Comparison of ENCODE assay signal across 8 cellular contexts in genomic region chr19:52190679-52191293, GRCh38.
DNase-seq lines count a peak whose midpoint lies in the region; ATAC-seq lines count a peak whose summit lies in the region.

No MANE protein-coding gene starts in this region.

- ATAC-seq in GM18517 (IDR thresholded peaks at IDR 0.05; ENCODE audit: unreplicated experiment) (no peak), HG03108 (IDR thresholded peaks at IDR 0.05; ENCODE audit: unreplicated experiment) (no peak)

- H3K4me3 ChIP-seq in endocrine pancreas (ENCODE audit: control insufficient read depth, insufficient read depth, low read length) = peak overlapping the region; percentile 55
- H3K4me3 ChIP-seq in muscle layer of colon (ENCODE audit: low read depth in 1 of 2, low read length in 2 of 2) = peak overlapping the region; percentile 87 to 97

- H3K27me3 ChIP-seq in endocrine pancreas (ENCODE audit: control insufficient read depth, insufficient read depth, low read length) (no peaks in the 10 kb centered on the region), muscle layer of colon (ENCODE audit: control insufficient read depth in 1 of 2, insufficient read depth in 2 of 2, low read length in 2 of 2) (no peaks in the 10 kb centered on the region)

- H3K36me3 ChIP-seq in endocrine pancreas (ENCODE audit: control insufficient read depth, insufficient read depth, low read length) (no peaks in the 10 kb centered on the region), muscle layer of colon (ENCODE audit: insufficient read depth, low read length) (peaks cover 11% of the 10 kb centered on the region)

- H3K27ac ChIP-seq in muscle layer of colon (ENCODE audit: low read depth, low read length) = peak overlapping the region; percentile 100

- H3K9me3 ChIP-seq in endocrine pancreas (ENCODE audit: control insufficient read depth, low read length) = no peaks in the 10 kb centered on the region
- no peaks in the 10 kb centered on the region for H3K9me3 ChIP-seq in muscle layer of colon (ENCODE audit: low read length)

- peak overlapping the region; percentile 95 for H3K9ac ChIP-seq in endocrine pancreas (ENCODE audit: control insufficient read depth, insufficient read depth, low read length)
- H3K9ac ChIP-seq in muscle layer of colon (ENCODE audit: low read length) = peak overlapping the region; percentile 92

- DNase-seq in activated T-cell treated with anti-CD3 and anti-CD28 coated beads for 48 hours (ENCODE audit: low read depth) = peak; percentile 6
- no peak for DNase-seq in activated T-cell treated with anti-CD3 and anti-CD28 coated beads, Interleukin-2, amount 50 U/mL, for 48 hours
- DNase-seq in RPMI8226 = peak; percentile 36
- no peak for DNase-seq in NCI-H2107 (lab: John Stamatoyannopoulos, UW)

- peaks cover 12% of the 10 kb centered on the region for H3K4me1 ChIP-seq in endocrine pancreas (ENCODE audit: control insufficient read depth, insufficient read depth, low read length)
- peaks cover 50% of the 10 kb centered on the region for H3K4me1 ChIP-seq in muscle layer of colon (ENCODE audit: insufficient read depth, low read length)

Comparison
In these comparisons a context has a peak if more than half of its experiments do, and no peak if none do; other contexts are left out.
1. DNase-seq: peak in activated T-cell treated with anti-CD3 and anti-CD28 coated beads for 48 hours (single experiment) and RPMI8226 (single experiment); none in activated T-cell treated with anti-CD3 and anti-CD28 coated beads, Interleukin-2, amount 50 U/mL, for 48 hours (0 of 2) and NCI-H2107 (single experiment).